In genomic region chr10:49034925-49035324, GRCh38 we compare ENCODE assay signal across 15 cellular contexts.
DNase-seq lines count a peak whose midpoint lies in the region; ATAC-seq and TF ChIP-seq lines count a peak whose summit lies in the region.
"Had no signal": no experiment of that assay in that cellular context is flagged by ENCODE, and none has a peak within 500 bp of the region (broad histone marks: within the 10 kb centered on the region; RNA-seq: fewer than 3 reads in every experiment).

No MANE protein-coding gene starts in this region.

- H2AK5ac ChIP-seq in IMR-90 (ENCODE audit: low read depth, low read length): no peak overlapping the region
- no peak overlapping the region for H2AK5ac ChIP-seq in trophoblast cell (ENCODE audit: low read length)

- H3K18ac ChIP-seq in IMR-90 (ENCODE audit: low read depth, low read length) (no peak overlapping the region), trophoblast cell (ENCODE audit: low read length) (no peak overlapping the region)

- no peak overlapping the region for H3K4me2 ChIP-seq in IMR-90 (ENCODE audit: low read depth, low read length)
- H3K4me2 ChIP-seq in trophoblast cell (ENCODE audit: low read length): no peak overlapping the region
- H3K4me2 ChIP-seq: GM23338 had no signal

- in situ Hi-C loops in IMR-90 (cut with MboI; ENCODE audit: low sequenced_read_pairs): no loop called here

- no peak overlapping the region for H4K5ac ChIP-seq in IMR-90 (ENCODE audit: low read depth, low read length)

- ATAC-seq in IMR-90 (ENCODE audit: low read depth) (no peak), left lobe of liver (no peak), GM19023 (IDR thresholded peaks at IDR 0.05; ENCODE audit: unreplicated experiment) (no peak)
- no peak for ATAC-seq in activated CD8-positive, alpha-beta T cell treated with anti-CD3 and anti-CD28 coated beads for 36 hours
- ATAC-seq: GM23338, HepG2 had no signal

- no peak overlapping the region for H3K27ac ChIP-seq in IMR-90 (ENCODE audit: insufficient read depth, low read length)
- no peak overlapping the region for H3K27ac ChIP-seq in trophoblast cell (ENCODE audit: low read depth, low read length)
- H3K27ac ChIP-seq: C4-2B had no signal

- WGBS in IMR-90 (ENCODE audit: extremely low coverage in 2 of 2, insufficient read length in 1 of 2), 2 experiments: 100% methylated on average over 1 of the region's 6 CpGs; no CpG with 5 or more reads in 1 of the 2 experiments
- no CpG with 5 or more reads among the region's 6 CpGs for WGBS in trophoblast cell (ENCODE audit: extremely low coverage, insufficient coverage, insufficient read length)

- H4K8ac ChIP-seq in IMR-90 (ENCODE audit: low read depth in 2 of 2, low read length in 2 of 2) (no peak overlapping the region), trophoblast cell (ENCODE audit: low read depth, low read length) (no peak overlapping the region)

- no peak overlapping the region for H3K4ac ChIP-seq in IMR-90 (ENCODE audit: low read depth, low read length)
- H3K4ac ChIP-seq in trophoblast cell (ENCODE audit: low read depth, low read length): no peak overlapping the region

- no peak overlapping the region for H2BK5ac ChIP-seq in IMR-90 (ENCODE audit: low read depth, low read length, poor library complexity, severe bottlenecking)
- H2BK5ac ChIP-seq in trophoblast cell (ENCODE audit: low read depth, low read length, poor library complexity): no peak overlapping the region

- dilution Hi-C loops in IMR-90 (cut with HindIII; ENCODE audit: low sequenced_read_pairs, unreplicated experiment): no loop called here

- no peak overlapping the region for H2BK20ac ChIP-seq in IMR-90 (ENCODE audit: low read depth, low read length)

- peaks cover 5% of the 10 kb centered on the region; the same call in 1 of the 2 replicates for H3K9me1 ChIP-seq in IMR-90 (ENCODE audit: insufficient read depth, low read length)

- no peak for TF ChIP-seq CTCF in IMR-90 (conservative IDR thresholded peaks at IDR 0.05; ENCODE audit: low read depth, low read length)
- TF ChIP-seq CTCF in activated CD8-positive, alpha-beta T cell treated with anti-CD3 and anti-CD28 coated beads for 36 hours (IDR thresholded peaks at IDR 0.05): no peak

- H3K14ac ChIP-seq in IMR-90 (replicated peaks; ENCODE audit: low read depth, low read length) (no peak overlapping the region), trophoblast cell (ENCODE audit: low read length) (no peak overlapping the region)

- H3K79me2 ChIP-seq in trophoblast cell (ENCODE audit: control insufficient read depth, insufficient read depth, low read length, poor library complexity): no peaks in the 10 kb centered on the region

- H3K27me3 ChIP-seq in IMR-90 (ENCODE audit: control insufficient read depth, insufficient read depth, low read length) (no peaks in the 10 kb centered on the region), trophoblast cell (ENCODE audit: insufficient read depth, low read length) (no peaks in the 10 kb centered on the region)

- peak overlapping the region; percentile 60 for H2AK9ac ChIP-seq in IMR-90 (replicated peaks; ENCODE audit: low read depth, low read length, poor library complexity)

- H3K79me1 ChIP-seq in IMR-90 (ENCODE audit: low read depth in 1 of 2, low read length in 2 of 2) (no peaks in the 10 kb centered on the region), trophoblast cell (ENCODE audit: low read length) (no peaks in the 10 kb centered on the region)

- H3K9ac ChIP-seq in IMR-90 (ENCODE audit: low read depth, low read length) (no peak overlapping the region), trophoblast cell (ENCODE audit: low read length) (no peak overlapping the region)

- intact Hi-C loops in IMR-90 (cut with micrococcal nuclease): no loop called here
- intact Hi-C loops in activated CD8-positive, alpha-beta T cell treated with anti-CD3 and anti-CD28 coated beads for 36 hours (cut with micrococcal nuclease): no loop called here

- BruUV-seq in IMR-90 (replicated peaks; lab: Mats Ljungman, UMichigan): no TSS peak

- no peaks in the 10 kb centered on the region for H3K27me3 Mint-ChIP-seq in activated CD8-positive, alpha-beta T cell treated with anti-CD3 and anti-CD28 coated beads for 36 hours
- H3K27me3 Mint-ChIP-seq: CD4-positive, alpha-beta T cell had no signal

- H2AFZ ChIP-seq in IMR-90 (replicated peaks; ENCODE audit: low read length, poor library complexity) (peak overlapping the region; percentile 29), trophoblast cell (ENCODE audit: insufficient read depth, low read length, poor library complexity) (no peak overlapping the region)
- H2AFZ ChIP-seq: GM23338 had no signal

- no peak overlapping the region for H2BK12ac ChIP-seq in trophoblast cell (ENCODE audit: low read length)

- H4K91ac ChIP-seq in IMR-90 (ENCODE audit: insufficient read depth, low read depth, low read length) (no peak overlapping the region), trophoblast cell (ENCODE audit: low read depth, low read length) (no peak overlapping the region)

- no peak overlapping the region for H3K4me3 Mint-ChIP-seq in activated CD8-positive, alpha-beta T cell treated with anti-CD3 and anti-CD28 coated beads for 36 hours
- H3K4me3 Mint-ChIP-seq: CD4-positive, alpha-beta T cell; GM23338 had no signal

- no peak overlapping the region for H3K27ac Mint-ChIP-seq in activated CD8-positive, alpha-beta T cell treated with anti-CD3 and anti-CD28 coated beads for 36 hours
- H3K27ac Mint-ChIP-seq: CD4-positive, alpha-beta T cell; GM23338 had no signal

- H3K4me1 Mint-ChIP-seq in activated CD8-positive, alpha-beta T cell treated with anti-CD3 and anti-CD28 coated beads for 36 hours (ENCODE audit: low read depth): no peaks in the 10 kb centered on the region
- H3K4me1 Mint-ChIP-seq: GM23338 had no signal

- no peaks in the 10 kb centered on the region for H3K9me3 Mint-ChIP-seq in activated CD8-positive, alpha-beta T cell treated with anti-CD3 and anti-CD28 coated beads for 36 hours
- H3K9me3 Mint-ChIP-seq: CD4-positive, alpha-beta T cell; GM23338 had no signal

- H3K4me1 ChIP-seq in IMR-90 (ENCODE audit: control insufficient read depth, insufficient read depth, low read length): no peaks in the 10 kb centered on the region
- H3K4me1 ChIP-seq in trophoblast cell (ENCODE audit: control insufficient read depth in 1 of 2, insufficient read depth in 2 of 2, low read length in 2 of 2): no peaks in the 10 kb centered on the region
- H3K4me1 ChIP-seq: Caco-2 had no signal

- no peak overlapping the region for H4K12ac ChIP-seq in trophoblast cell (ENCODE audit: low read depth, low read length)

- H3K9me3 ChIP-seq in IMR-90 (ENCODE audit: control insufficient read depth, insufficient read depth, low read length) (no peaks in the 10 kb centered on the region), trophoblast cell (ENCODE audit: insufficient read depth, low read depth, low read length) (peaks cover 2% of the 10 kb centered on the region)
- H3K9me3 ChIP-seq: Caco-2 had no signal

- H3K36me3 Mint-ChIP-seq in activated CD8-positive, alpha-beta T cell treated with anti-CD3 and anti-CD28 coated beads for 36 hours (ENCODE audit: low read depth): no peaks in the 10 kb centered on the region

- H3K23ac ChIP-seq in IMR-90 (ENCODE audit: low read depth, low read length) (no peak overlapping the region), trophoblast cell (ENCODE audit: low read length) (no peak overlapping the region)

- H3K4me3 ChIP-seq in IMR-90 (ENCODE audit: insufficient read depth, low read depth, low read length) (no peak overlapping the region), trophoblast cell (ENCODE audit: low read depth, low read length) (peak overlapping the region; percentile 27)
- H3K4me3 ChIP-seq: GM23338 had no signal

- H2BK15ac ChIP-seq in IMR-90 (ENCODE audit: low read depth, low read length): no peak overlapping the region

- DNase-seq in IMR-90: no peak
- peak; percentile 43 for DNase-seq in NCI-H146 (lab: John Stamatoyannopoulos, UW)
- peak; percentile 30 for DNase-seq in left lobe of liver (ENCODE audit: low spot score)
- DNase-seq in trophoblast cell: no peak
- no peak for DNase-seq in AG08396 (ENCODE audit: low spot score)
- no peak for DNase-seq in activated CD8-positive, alpha-beta T cell treated with anti-CD3 and anti-CD28 coated beads for 36 hours
- DNase-seq: Caco-2; CD4-positive, alpha-beta T cell; DMS79; GDM1; HCEC 1CT had no signal

- CTCF ChIA-PET in IMR-90 (lab: Yijun Ruan, JAX): no interaction called here
- CTCF ChIA-PET in activated CD8-positive, alpha-beta T cell treated with anti-CD3 and anti-CD28 coated beads for 36 hours (lab: Charles Lee): no interaction called here

- no peak overlapping the region for H3K56ac ChIP-seq in IMR-90 (ENCODE audit: extremely low read depth, insufficient read depth, low read length)

- H4K20me1 ChIP-seq in IMR-90 (ENCODE audit: insufficient read depth, low read length): no peaks in the 10 kb centered on the region

- H2BK120ac ChIP-seq in IMR-90 (ENCODE audit: low read depth, low read length) (no peak overlapping the region), trophoblast cell (ENCODE audit: insufficient read depth, low read length, poor library complexity) (no peak overlapping the region)

- H3K36me3 ChIP-seq in IMR-90 (ENCODE audit: control insufficient read depth, insufficient read depth, low read length) (peaks cover 16% of the 10 kb centered on the region; the same call in 1 of the 2 replicates), trophoblast cell (ENCODE audit: control insufficient read depth in 1 of 2, insufficient read depth in 2 of 2, low read length in 2 of 2) (no peaks in the 10 kb centered on the region)

- POLR2A ChIA-PET in IMR-90 (lab: Charles Lee; ENCODE audit: unreplicated experiment): no interaction called here
- POLR2A ChIA-PET in activated CD8-positive, alpha-beta T cell treated with anti-CD3 and anti-CD28 coated beads for 36 hours (lab: Charles Lee): no interaction called here

- TF ChIP-seq RAD21 in IMR-90 (IDR thresholded peaks at IDR 0.05; ENCODE audit: low read length): no peak

- TF ChIP-seq POLR2A in IMR-90 (IDR thresholded peaks at IDR 0.05; ENCODE audit: low read depth, low read length): no peak

TF ChIP-seq in IMR-90, 13 proteins besides CTCF, POLR2A, EP300 and RAD21 (continues in another document):
- TF ChIP-seq RCOR1 (IDR thresholded peaks at IDR 0.05; ENCODE audit: insufficient replicate concordance, low read length) (no peak), MAZ (IDR thresholded peaks at IDR 0.05; ENCODE audit: borderline replicate concordance, low read depth, low read length) (no peak), BHLHE40 (IDR thresholded peaks at IDR 0.05; ENCODE audit: low read depth, low read length) (no peak), MAFK (IDR thresholded peaks at IDR 0.05; ENCODE audit: low read depth, low read length) (no peak), MXI1 (IDR thresholded peaks at IDR 0.05; ENCODE audit: borderline replicate concordance, low read depth, low read length) (no peak), FOS (IDR thresholded peaks at IDR 0.05; ENCODE audit: low read depth, low read length) (no peak), USF2 (IDR thresholded peaks at IDR 0.05; ENCODE audit: low read depth, low read length) (no peak)

Comparison
In these comparisons a context has a peak if more than half of its experiments do, and no peak if none do; other contexts are left out.
1. DNase-seq: peak in NCI-H146 (single experiment) and left lobe of liver (single experiment); none in IMR-90 (single experiment), trophoblast cell (0 of 2), AG08396 (single experiment) and activated CD8-positive, alpha-beta T cell treated with anti-CD3 and anti-CD28 coated beads for 36 hours (single experiment).